Comparison of ENCODE assay signal across 8 cellular contexts in the genomic region with DNA sequence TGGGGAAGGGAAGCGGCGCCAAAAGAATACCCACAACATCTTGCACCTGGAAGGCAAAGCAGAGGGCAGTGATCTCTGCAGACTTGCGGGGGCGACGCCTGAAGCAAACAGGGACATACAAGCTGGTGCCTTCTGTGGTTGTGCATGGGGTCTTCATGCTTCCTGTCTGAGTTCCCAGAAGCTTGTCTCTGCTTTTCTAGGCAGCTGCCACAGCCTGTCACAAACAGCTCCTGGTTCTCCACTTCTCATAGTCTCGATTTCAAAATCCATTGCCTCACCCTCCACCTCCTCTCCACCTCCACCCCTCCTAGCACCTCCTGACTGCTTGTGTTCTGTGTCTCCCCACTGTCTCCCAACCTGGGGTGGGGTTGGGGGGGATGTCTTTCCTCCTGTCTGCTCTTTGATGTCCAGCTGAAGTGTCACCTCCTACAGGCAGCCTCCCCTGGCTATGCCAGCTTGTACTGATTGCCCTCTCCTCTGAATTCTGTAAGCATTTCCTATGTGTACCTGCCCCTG. TPM values are rescaled to one million over a fixed set of nuclear protein-coding genes. Genes with fewer than 3 reads are reported as not detected.
DNase-seq lines count a peak whose midpoint lies in the region; ATAC-seq and TF ChIP-seq lines count a peak whose summit lies in the region.

No MANE protein-coding gene starts in this region.

- H3K4me2 ChIP-seq in skeletal muscle satellite cell (ENCODE audit: low read length): peak overlapping the region; percentile 67

- no peak for TF ChIP-seq CTCF in epithelial cell of proximal tubule (conservative IDR thresholded peaks at IDR 0.05; ENCODE audit: low read depth, low read length)

- H3K9ac ChIP-seq in skeletal muscle satellite cell (ENCODE audit: low read depth, low read length): no peak overlapping the region

- H3K4me3 ChIP-seq in epithelial cell of proximal tubule (ENCODE audit: low read depth, low read length): peak overlapping the region; percentile 48
- H3K4me3 ChIP-seq in skeletal muscle satellite cell (ENCODE audit: low read length): peak overlapping the region; percentile 44

- no peaks in the 10 kb centered on the region for H3K9me3 ChIP-seq in skeletal muscle satellite cell (replicated peaks; ENCODE audit: low read length)

- peaks cover 53% of the 10 kb centered on the region for H3K4me1 ChIP-seq in skeletal muscle satellite cell (ENCODE audit: control insufficient read depth, insufficient read depth, low read length)

- H3K27me3 ChIP-seq in skeletal muscle satellite cell (ENCODE audit: control insufficient read depth, insufficient read depth, low read length): peaks cover 5% of the 10 kb centered on the region

- DNase-seq in NCI-H526 treated with DMSO at 0.1 percent for 48 hours (lab: John Stamatoyannopoulos, UW): peak; percentile 34
- no peak for DNase-seq in NCI-H526 (lab: John Stamatoyannopoulos, UW)
- DNase-seq in MV-4-11 (lab: John Stamatoyannopoulos, UW): peak; percentile 45
- DNase-seq in epithelial cell of proximal tubule (ENCODE audit: low read depth): no peak
- no peak for DNase-seq in activated gamma-delta T cell treated with Interleukin-2 at 50 U/mL for 16 hours
- no peak for DNase-seq in nucleus accumbens (lab: John Stamatoyannopoulos, UW)

- no peaks in the 10 kb centered on the region for H3K36me3 ChIP-seq in skeletal muscle satellite cell (ENCODE audit: insufficient read depth, low read length)

- no peak for ATAC-seq in GM21619 (IDR thresholded peaks at IDR 0.05; ENCODE audit: unreplicated experiment)

RNA-seq across cellular contexts. Expression of gene PROC, which starts 1.7 kb away (rescaled TPM):
- total RNA-seq in epithelial cell of proximal tubule: 0.17 and 0.29 TPM in 2 replicates
- total RNA-seq in skeletal muscle satellite cell (2012; rRNA removed): 0.25 TPM in 1 of 2 replicates, not detected in the other

RNA-seq across cellular contexts. Expression of gene MAP3K2, which starts 28.8 kb away (rescaled TPM):
- 17.6 and 22.4 TPM in 2 replicates for total RNA-seq in epithelial cell of proximal tubule
- 28.6 and 33.6 TPM in 2 replicates for total RNA-seq in skeletal muscle satellite cell (2012; rRNA removed)

Comparison
In these comparisons a context has a peak if more than half of its experiments do, and no peak if none do; other contexts are left out.
1. DNase-seq: peak in NCI-H526 treated with DMSO at 0.1 percent for 48 hours (single experiment) and MV-4-11 (single experiment); none in NCI-H526 (0 of 2), epithelial cell of proximal tubule (single experiment), activated gamma-delta T cell treated with Interleukin-2 at 50 U/mL for 16 hours (single experiment) and nucleus accumbens (0 of 56).